ENCODE assay signal across 1 cellular context in genomic region chr6:43858161-43859153, GRCh38.
A peak's percentile ranks its signal among the peaks of the same experiment; 100 is the strongest.
TF ChIP-seq lines count a peak whose summit lies in the region.

No MANE protein-coding gene starts in this region.

TF ChIP-seq in HepG2, 621 proteins besides CTCF, POLR2A, EP300 and RAD21 (continued from another document and continues in another):
- TF ChIP-seq ZNF687 (CRISPR knock-in tag; IDR thresholded peaks at IDR 0.05) (peak; percentile 16; the same call in 1 of the 2 replicates), ZBTB3 (CRISPR knock-in tag; IDR thresholded peaks at IDR 0.05; ENCODE audit: borderline replicate concordance, low read depth) (no peak), AFF4 (CRISPR knock-in tag; IDR thresholded peaks at IDR 0.05) (no peak), RAD51 (IDR thresholded peaks at IDR 0.05; ENCODE audit: borderline replicate concordance) (no peak), ZSCAN30 (CRISPR knock-in tag; IDR thresholded peaks at IDR 0.05) (no peak), NFKB2 (CRISPR knock-in tag; IDR thresholded peaks at IDR 0.05; ENCODE audit: borderline replicate concordance) (peak; percentile 27; the same call in 1 of the 2 replicates), ZNF468 (CRISPR knock-in tag; IDR thresholded peaks at IDR 0.05) (no peak), PRDM10 (CRISPR knock-in tag; IDR thresholded peaks at IDR 0.05; ENCODE audit: low read depth) (no peak), GATAD2A (CRISPR knock-in tag; IDR thresholded peaks at IDR 0.05) (no peak), RBM39 (IDR thresholded peaks at IDR 0.05; ENCODE audit: low read depth, low read length, poor library complexity, severe bottlenecking) (no peak), DNMT3B (CRISPR knock-in tag; conservative IDR thresholded peaks at IDR 0.05) (no peak), ZNF282 (IDR thresholded peaks at IDR 0.05; ENCODE audit: partially characterized antibody) (no peak), ZBTB21 (CRISPR knock-in tag; IDR thresholded peaks at IDR 0.05) (no peak), IRF1 (CRISPR knock-in tag; IDR thresholded peaks at IDR 0.05; ENCODE audit: low read depth) (no peak), LBX2 (CRISPR knock-in tag; IDR thresholded peaks at IDR 0.05; ENCODE audit: borderline replicate concordance) (no peak), ARID2 (CRISPR knock-in tag; IDR thresholded peaks at IDR 0.05; ENCODE audit: borderline replicate concordance) (no peak), HOXA3 (CRISPR knock-in tag; IDR thresholded peaks at IDR 0.05) (no peak), CSRNP2 (CRISPR knock-in tag; conservative IDR thresholded peaks at IDR 0.05; ENCODE audit: low read depth) (no peak), ZNF564 (CRISPR knock-in tag; IDR thresholded peaks at IDR 0.05) (no peak), FOXC1 (CRISPR knock-in tag; IDR thresholded peaks at IDR 0.05; ENCODE audit: borderline replicate concordance) (no peak), SOX5 (CRISPR knock-in tag; IDR thresholded peaks at IDR 0.05; ENCODE audit: borderline replicate concordance) (no peak), DDIT3 (CRISPR knock-in tag; IDR thresholded peaks at IDR 0.05) (no peak), ZBTB26 (CRISPR knock-in tag; IDR thresholded peaks at IDR 0.05; ENCODE audit: borderline replicate concordance) (no peak), ZBTB7A (CRISPR knock-in tag; IDR thresholded peaks at IDR 0.05) (no peak), HIC2 (CRISPR knock-in tag; IDR thresholded peaks at IDR 0.05; ENCODE audit: low read depth) (no peak), BCL3 (CRISPR knock-in tag; IDR thresholded peaks at IDR 0.05) (no peak), ZNF772 (CRISPR knock-in tag; IDR thresholded peaks at IDR 0.05) (0 out of 2 replicates have a peak, but pooled peaks have one; percentile 25), ZNF652 (CRISPR knock-in tag; IDR thresholded peaks at IDR 0.05; ENCODE audit: borderline replicate concordance, low read depth) (no peak), HMG20B (CRISPR knock-in tag; conservative IDR thresholded peaks at IDR 0.05) (no peak), THAP7 (CRISPR knock-in tag; IDR thresholded peaks at IDR 0.05) (no peak), SETDB1 (CRISPR knock-in tag; IDR thresholded peaks at IDR 0.05; ENCODE audit: borderline replicate concordance) (no peak), ZNF660 (CRISPR knock-in tag; IDR thresholded peaks at IDR 0.05; ENCODE audit: borderline replicate concordance, low read depth) (no peak), KDM5B (CRISPR knock-in tag; IDR thresholded peaks at IDR 0.05; ENCODE audit: borderline replicate concordance) (no peak), ZBTB49 (CRISPR knock-in tag; IDR thresholded peaks at IDR 0.05; ENCODE audit: borderline replicate concordance) (no peak)
